ENCODE assay signal across 20 cellular contexts in genomic region chr6:75188221-75188620, GRCh38. TPM values are rescaled to one million over a fixed set of nuclear protein-coding genes. Genes with fewer than 3 reads are reported as not detected.
A peak's percentile ranks its signal among the peaks of the same experiment; 100 is the strongest.
DNase-seq lines count a peak whose midpoint lies in the region; ATAC-seq, FAIRE-seq and TF ChIP-seq lines count a peak whose summit lies in the region.
"Had no signal": no experiment of that assay in that cellular context is flagged by ENCODE, and none has a peak within 500 bp of the region (broad histone marks: within the 10 kb centered on the region; RNA-seq: fewer than 3 reads in every experiment).

No MANE protein-coding gene starts in this region.

- H3K4me1 Mint-ChIP-seq in chondrocyte (ENCODE audit: low read depth) (peaks cover 66% of the 10 kb centered on the region), neural progenitor cell (no peaks in the 10 kb centered on the region)
- no peaks in the 10 kb centered on the region for H3K4me1 Mint-ChIP-seq in activated CD4-positive, alpha-beta memory T cell treated with anti-CD3 and anti-CD28 coated beads, Interleukin-2, amount 10 ng/mL, durations not matched to agents 7 days and 5 days
- H3K4me1 Mint-ChIP-seq: CD4-positive, CD25-positive, alpha-beta regulatory T cell; CD8-positive, alpha-beta memory T cell; GM23338 had no signal

- no peak for DNase-seq in RWPE2 (ENCODE audit: low spot score)
- no peak for DNase-seq in chondrocyte (ENCODE audit: low spot score)
- DNase-seq in keratinocyte (ENCODE audit: low read depth, low spot score) = peak; percentile 90
- DNase-seq in activated CD4-positive, alpha-beta memory T cell treated with anti-CD3 and anti-CD28 coated beads, Interleukin-2, amount 10 ng/mL, durations not matched to agents 7 days and 5 days = no peak
- DNase-seq in occipital lobe (lab: John Stamatoyannopoulos, UW) = no peak
- no peak for DNase-seq in neural progenitor cell (ENCODE audit: low spot score)
- DNase-seq: ACHN; BE2C; C1 segment of cervical spinal cord; CD4-positive, CD25-positive, alpha-beta regulatory T cell; CD8-positive, alpha-beta memory T cell; COR-L47; HCEC 1CT had no signal

- H3K27ac ChIP-seq in RWPE2 (ENCODE audit: poor library complexity, severe bottlenecking) = peak overlapping the region; percentile 3
- peak overlapping the region; percentile 37 for H3K27ac ChIP-seq in keratinocyte (ENCODE audit: control insufficient read depth, insufficient read depth, low read length)
- H3K27ac ChIP-seq in neural progenitor cell = no peak overlapping the region

- dilution Hi-C loops in keratinocyte (cut with MboI; ENCODE audit: extremely low pct_ligation_motif_present, low sequenced_read_pairs) = no loop called here

- peaks cover 6% of the 10 kb centered on the region for H3K9me3 Mint-ChIP-seq in chondrocyte (ENCODE audit: low read depth)
- H3K9me3 Mint-ChIP-seq in activated CD4-positive, alpha-beta memory T cell treated with anti-CD3 and anti-CD28 coated beads, Interleukin-2, amount 10 ng/mL, durations not matched to agents 7 days and 5 days = no peaks in the 10 kb centered on the region
- H3K9me3 Mint-ChIP-seq in neural progenitor cell = no peaks in the 10 kb centered on the region

- H3K36me3 ChIP-seq in RWPE2 (ENCODE audit: low read depth) (peaks cover 69% of the 10 kb centered on the region), keratinocyte (ENCODE audit: control insufficient read depth in 2 of 2, extremely low read depth in 1 of 2, insufficient read depth in 2 of 2, low read length in 2 of 2) (peaks cover 4 to 8% of the 10 kb centered on the region in 2 experiments), neural progenitor cell (no peaks in the 10 kb centered on the region)
- H3K36me3 ChIP-seq: BE2C had no signal

- H3F3A ChIP-seq in neural progenitor cell (ENCODE audit: low read depth) = no peaks in the 10 kb centered on the region

- H3K27ac Mint-ChIP-seq in chondrocyte (ENCODE audit: unreplicated experiment) (peak overlapping the region; percentile 68), neural progenitor cell (no peak overlapping the region)
- no peak overlapping the region for H3K27ac Mint-ChIP-seq in activated CD4-positive, alpha-beta memory T cell treated with anti-CD3 and anti-CD28 coated beads, Interleukin-2, amount 10 ng/mL, durations not matched to agents 7 days and 5 days
- H3K27ac Mint-ChIP-seq: CD4-positive, CD25-positive, alpha-beta regulatory T cell; CD8-positive, alpha-beta memory T cell; GM23338 had no signal

- H2AFZ ChIP-seq in keratinocyte (ENCODE audit: control insufficient read depth, low read length) = no peak overlapping the region
- no peak overlapping the region for H2AFZ ChIP-seq in neural progenitor cell (replicated peaks)
- H2AFZ ChIP-seq: GM23338 had no signal

- H3K4me1 ChIP-seq in RWPE2 (ENCODE audit: insufficient read depth, poor library complexity, severe bottlenecking) = no peaks in the 10 kb centered on the region
- H3K4me1 ChIP-seq in keratinocyte (ENCODE audit: control insufficient read depth, extremely low read depth, insufficient read depth, low read length) = peaks cover 11% of the 10 kb centered on the region
- no peaks in the 10 kb centered on the region for H3K4me1 ChIP-seq in neural progenitor cell
- H3K4me1 ChIP-seq: BE2C had no signal

- H3K27me3 ChIP-seq in RWPE2 (ENCODE audit: insufficient read depth, poor library complexity, severe bottlenecking) (no peaks in the 10 kb centered on the region), keratinocyte (ENCODE audit: control insufficient read depth, extremely low read depth, insufficient read depth, low read length) (no peaks in the 10 kb centered on the region), neural progenitor cell (no peaks in the 10 kb centered on the region)
- H3K27me3 ChIP-seq: BE2C had no signal

- H3K79me2 ChIP-seq in keratinocyte (ENCODE audit: control insufficient read depth, insufficient read depth, low read length) (peaks cover 29% of the 10 kb centered on the region), neural progenitor cell (ENCODE audit: low read depth) (no peaks in the 10 kb centered on the region)

- H3K4me3 Mint-ChIP-seq in chondrocyte (ENCODE audit: unreplicated experiment) (no peak overlapping the region), neural progenitor cell (no peak overlapping the region)
- no peak overlapping the region for H3K4me3 Mint-ChIP-seq in activated CD4-positive, alpha-beta memory T cell treated with anti-CD3 and anti-CD28 coated beads, Interleukin-2, amount 10 ng/mL, durations not matched to agents 7 days and 5 days
- H3K4me3 Mint-ChIP-seq: CD4-positive, CD25-positive, alpha-beta regulatory T cell; CD8-positive, alpha-beta memory T cell; GM23338 had no signal

- peak; percentile 93 for FAIRE-seq in keratinocyte (lab: Jason Lieb, UNC)
- FAIRE-seq: A204.1, G401.6, GM12891, H54, K562 had no signal

- H3K27me3 Mint-ChIP-seq in chondrocyte (ENCODE audit: low read depth) = no peaks in the 10 kb centered on the region
- H3K27me3 Mint-ChIP-seq in activated CD4-positive, alpha-beta memory T cell treated with anti-CD3 and anti-CD28 coated beads, Interleukin-2, amount 10 ng/mL, durations not matched to agents 7 days and 5 days = peaks cover 5% of the 10 kb centered on the region
- peaks cover 4% of the 10 kb centered on the region for H3K27me3 Mint-ChIP-seq in neural progenitor cell (ENCODE audit: insufficient read depth, low read depth)

- H3K4me2 ChIP-seq in keratinocyte (ENCODE audit: control insufficient read depth, extremely low read depth, insufficient read depth, low read depth, low read length) = no peak overlapping the region
- no peak overlapping the region for H3K4me2 ChIP-seq in neural progenitor cell
- H3K4me2 ChIP-seq: GM23338 had no signal

- no peaks in the 10 kb centered on the region for H3K9me1 ChIP-seq in keratinocyte (ENCODE audit: control insufficient read depth, extremely low read depth, insufficient read depth, low read length)

- TF ChIP-seq CTCF in RWPE2 (IDR thresholded peaks at IDR 0.05; ENCODE audit: poor library complexity, severe bottlenecking) = no peak
- TF ChIP-seq CTCF in chondrocyte (IDR thresholded peaks at IDR 0.05) = no peak
- no peak for TF ChIP-seq CTCF in keratinocyte (optimal IDR thresholded peaks at IDR 0.05 in 1 of 3, IDR thresholded peaks at IDR 0.05 in 1 of 3, conservative IDR thresholded peaks at IDR 0.05 in 1 of 3; ENCODE audit: extremely low read depth in 1 of 3, insufficient read depth in 2 of 3, low read length in 3 of 3)
- TF ChIP-seq CTCF in neural progenitor cell (IDR thresholded peaks at IDR 0.05) = no peak

- H3K9me3 ChIP-seq in RWPE2 (ENCODE audit: severe bottlenecking) (no peaks in the 10 kb centered on the region), keratinocyte (ENCODE audit: control insufficient read depth, low read depth, low read length) (peaks cover 2% of the 10 kb centered on the region), neural progenitor cell (ENCODE audit: low read depth) (no peaks in the 10 kb centered on the region)
- H3K9me3 ChIP-seq: BE2C had no signal

- ATAC-seq in RWPE2 (ENCODE audit: low read depth) (peak; percentile 68; the same call in 1 of the 3 replicates), HG03469 (IDR thresholded peaks at IDR 0.05; ENCODE audit: unreplicated experiment) (no peak)
- ATAC-seq: GM23338, K562 had no signal

- H4K20me1 ChIP-seq in keratinocyte (ENCODE audit: control insufficient read depth, extremely low read depth, insufficient read depth, low read length) = no peaks in the 10 kb centered on the region
- no peaks in the 10 kb centered on the region for H4K20me1 ChIP-seq in neural progenitor cell (ENCODE audit: low read depth)

- POLR2A ChIA-PET in activated CD4-positive, alpha-beta memory T cell treated with anti-CD3 and anti-CD28 coated beads, Interleukin-2, amount 10 ng/mL, durations not matched to agents 7 days and 5 days (lab: Charles Lee) = no interaction called here

- H3K36me3 Mint-ChIP-seq in chondrocyte (ENCODE audit: low read depth) (peaks cover 71% of the 10 kb centered on the region), neural progenitor cell (no peaks in the 10 kb centered on the region)
- H3K36me3 Mint-ChIP-seq in activated CD4-positive, alpha-beta memory T cell treated with anti-CD3 and anti-CD28 coated beads, Interleukin-2, amount 10 ng/mL, durations not matched to agents 7 days and 5 days (ENCODE audit: low read depth) = no peaks in the 10 kb centered on the region
- H3K36me3 Mint-ChIP-seq: CD4-positive, CD25-positive, alpha-beta regulatory T cell; CD8-positive, alpha-beta memory T cell had no signal

- H3K4me3 ChIP-seq in RWPE2 (ENCODE audit: severe bottlenecking) = no peak overlapping the region
- no peak overlapping the region for H3K4me3 ChIP-seq in keratinocyte (ENCODE audit: control insufficient read depth in 2 of 3, extremely low read depth in 1 of 3, insufficient read depth in 2 of 3, low read depth in 1 of 3, low read length in 3 of 3)
- no peak overlapping the region for H3K4me3 ChIP-seq in neural progenitor cell
- H3K4me3 ChIP-seq: GM23338, K562 had no signal

- H3K9ac ChIP-seq in keratinocyte (ENCODE audit: control insufficient read depth, extremely low read depth, insufficient read depth, low read length) = no peak overlapping the region
- H3K9ac ChIP-seq in neural progenitor cell = no peak overlapping the region

- CTCF ChIA-PET in activated CD4-positive, alpha-beta memory T cell treated with anti-CD3 and anti-CD28 coated beads, Interleukin-2, amount 10 ng/mL, durations not matched to agents 7 days and 5 days (lab: Charles Lee) = no interaction called here

RNA-seq across cellular contexts. Expression of gene COL12A1, which starts 17.6 kb away (rescaled TPM):
- total RNA-seq in chondrocyte = 1,995 to 2,753 TPM (median 2,073 TPM) in 3 replicates
- 82.3 to 152 TPM (median 96.9 TPM) in 3 replicates for polyA plus RNA-seq in keratinocyte
- polyA plus RNA-seq in keratinocyte (2011; ENCODE audit: low read depth) = 7.1 TPM
- polyA plus RNA-seq in keratinocyte (2011; cell fraction: cytosol; rRNA removed) = 15.0 and 22.4 TPM in 2 replicates
- polyA plus RNA-seq in keratinocyte (2011; cell fraction: nucleus; rRNA removed) = 195 and 205 TPM in 2 replicates
- polyA plus RNA-seq in keratinocyte (2012; ENCODE audit: low replicate concordance) = 3.6 and 129 TPM in 2 replicates
- 274 to 427 TPM (median 290 TPM) in 3 replicates for polyA minus RNA-seq in keratinocyte
- polyA minus RNA-seq in keratinocyte (2011; cell fraction: cytosol; rRNA and poly(A)+ RNA removed) = 51.0 TPM
- 365 and 633 TPM in 2 replicates for polyA minus RNA-seq in keratinocyte (2011; cell fraction: nucleus; rRNA and poly(A)+ RNA removed)
- total RNA-seq in activated CD4-positive, alpha-beta memory T cell treated with anti-CD3 and anti-CD28 coated beads, Interleukin-2, amount 10 ng/mL, durations not matched to agents 7 days and 5 days = not detected
- total RNA-seq in occipital lobe = 36.2 TPM
- total RNA-seq in neural progenitor cell (ENCODE audit: low replicate concordance) = 0.87 and 1.3 TPM in 2 replicates
- total RNA-seq: CD8-positive, alpha-beta memory T cell had no signal
- polyA plus RNA-seq: CD4-positive, CD25-positive, alpha-beta regulatory T cell; CD8-positive, alpha-beta memory T cell; K562 had no signal

RNA-seq across cellular contexts. Expression of gene COX7A2, which starts 55.4 kb away (rescaled TPM):
- total RNA-seq in chondrocyte = 302 to 311 TPM (median 303 TPM) in 3 replicates
- 160 to 489 TPM (median 474 TPM) in 3 replicates for polyA plus RNA-seq in keratinocyte
- 441 TPM for polyA plus RNA-seq in keratinocyte (2011; ENCODE audit: low read depth)
- polyA plus RNA-seq in keratinocyte (2011; cell fraction: cytosol; rRNA removed) = 152 and 383 TPM in 2 replicates
- polyA plus RNA-seq in keratinocyte (2011; cell fraction: nucleus; rRNA removed) = 97.3 and 102 TPM in 2 replicates
- 399 and 440 TPM in 2 replicates for polyA plus RNA-seq in keratinocyte (2012; ENCODE audit: low replicate concordance)
- 31.6 to 65.8 TPM (median 56.6 TPM) in 3 replicates for polyA minus RNA-seq in keratinocyte
- 76.7 TPM for polyA minus RNA-seq in keratinocyte (2011; cell fraction: cytosol; rRNA and poly(A)+ RNA removed)
- 8.4 and 14.3 TPM in 2 replicates for polyA minus RNA-seq in keratinocyte (2011; cell fraction: nucleus; rRNA and poly(A)+ RNA removed)
- total RNA-seq in activated CD4-positive, alpha-beta memory T cell treated with anti-CD3 and anti-CD28 coated beads, Interleukin-2, amount 10 ng/mL, durations not matched to agents 7 days and 5 days = 100 to 1,000 TPM; 469 to 471 TPM
- 129 TPM for total RNA-seq in occipital lobe
- 146 and 330 TPM in 2 replicates for total RNA-seq in neural progenitor cell (ENCODE audit: low replicate concordance)

Comparison
In these comparisons a context has a peak if more than half of its experiments do, and no peak if none do; other contexts are left out.
1. RNA of gene COL12A1, which starts 17.6 kb away (total RNA-seq): 1,995 to 2,753 TPM in chondrocyte; 36.2 TPM in occipital lobe (single experiment), 0.87 to 1.3 TPM in neural progenitor cell and not detected in activated CD4-positive, alpha-beta memory T cell treated with anti-CD3 and anti-CD28 coated beads, Interleukin-2, amount 10 ng/mL, durations not matched to agents 7 days and 5 days; every median in the first group is over 10 times any median in the second.